25 cellular contexts compared by ENCODE assay signal in the genomic region with DNA sequence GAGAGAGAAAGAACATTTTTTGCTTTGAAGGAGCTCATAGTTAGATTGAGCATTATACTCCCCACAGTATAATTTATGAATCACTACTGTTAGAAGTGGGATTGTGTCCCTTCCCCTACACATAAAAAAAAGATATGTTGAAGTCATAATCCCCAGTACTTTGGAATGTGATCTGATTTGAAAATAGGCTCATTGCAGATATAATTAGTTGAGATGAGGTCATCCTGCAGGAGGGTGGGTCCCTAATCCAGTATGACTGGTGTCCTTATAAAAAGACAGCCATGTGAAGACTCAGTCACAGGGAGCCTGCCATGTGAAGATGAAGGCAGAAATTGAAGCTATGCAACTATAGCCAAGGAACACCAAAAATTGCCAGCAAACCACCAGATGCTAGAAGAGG.
DNase-seq lines count a peak whose midpoint lies in the region; ATAC-seq and TF ChIP-seq lines count a peak whose summit lies in the region.
"Had no signal": no experiment of that assay in that cellular context is flagged by ENCODE, and none has a peak within 500 bp of the region (broad histone marks: within the 10 kb centered on the region; RNA-seq: fewer than 3 reads in every experiment).

No MANE protein-coding gene starts in this region.

- intact Hi-C loops in left colon (cut with DNase I, micrococcal nuclease) = no loop called here

- H3K36me3 Mint-ChIP-seq in chondrocyte (ENCODE audit: low read depth) = peaks cover 26% of the 10 kb centered on the region
- H3K36me3 Mint-ChIP-seq in osteocyte (ENCODE audit: unreplicated experiment) = peaks cover 52% of the 10 kb centered on the region
- peaks cover 8% of the 10 kb centered on the region for H3K36me3 Mint-ChIP-seq in stimulated activated memory B cell treated with anti-CD40 and anti-IgM and Interleukin-4, amounts not matched to agents 10 μg/mL and 1 μg/mL and 100 μg/mL, for 72 hours
- H3K36me3 Mint-ChIP-seq: activated naive CD8-positive, alpha-beta T cell treated with anti-CD3 and anti-CD28 coated beads, Interleukin-2, amount 10 ng/mL, durations not matched to agents 7 days and 5 days; CD14-positive monocyte had no signal

- ATAC-seq in HG02852 (IDR thresholded peaks at IDR 0.05; ENCODE audit: unreplicated experiment) (no peak), left colon (no peak), GM21529 (IDR thresholded peaks at IDR 0.05; ENCODE audit: unreplicated experiment) (no peak)
- no peak for ATAC-seq in stimulated activated memory B cell treated with anti-CD40 and anti-IgM and Interleukin-4, amounts not matched to agents 10 μg/mL and 1 μg/mL and 100 μg/mL, for 72 hours
- ATAC-seq: activated CD4-positive, alpha-beta T cell treated with anti-CD3 and anti-CD28 coated beads for 36 hours; right lobe of liver; stimulated activated naive B cell treated with anti-CD40 and anti-IgM and Interleukin-4, amounts not matched to agents 10 μg/mL and 1 μg/mL and 100 μg/mL, for 72 hours had no signal

- no peaks in the 10 kb centered on the region for H3K27me3 Mint-ChIP-seq in chondrocyte (ENCODE audit: low read depth)
- no peaks in the 10 kb centered on the region for H3K27me3 Mint-ChIP-seq in osteocyte (ENCODE audit: unreplicated experiment)
- no peaks in the 10 kb centered on the region for H3K27me3 Mint-ChIP-seq in stimulated activated memory B cell treated with anti-CD40 and anti-IgM and Interleukin-4, amounts not matched to agents 10 μg/mL and 1 μg/mL and 100 μg/mL, for 72 hours
- H3K27me3 Mint-ChIP-seq: activated naive CD8-positive, alpha-beta T cell treated with anti-CD3 and anti-CD28 coated beads, Interleukin-2, amount 10 ng/mL, durations not matched to agents 7 days and 5 days; stimulated activated naive B cell treated with anti-CD40 and anti-IgM and Interleukin-4, amounts not matched to agents 10 μg/mL and 1 μg/mL and 100 μg/mL, for 72 hours had no signal

- TF ChIP-seq CTCF in chondrocyte (IDR thresholded peaks at IDR 0.05) (no peak), osteocyte (IDR thresholded peaks at IDR 0.05) (no peak)

- H3K4me3 Mint-ChIP-seq in chondrocyte (ENCODE audit: unreplicated experiment) = no peak overlapping the region
- H3K4me3 Mint-ChIP-seq in osteocyte (ENCODE audit: unreplicated experiment) = no peak overlapping the region
- H3K4me3 Mint-ChIP-seq in stimulated activated memory B cell treated with anti-CD40 and anti-IgM and Interleukin-4, amounts not matched to agents 10 μg/mL and 1 μg/mL and 100 μg/mL, for 72 hours = no peak overlapping the region
- H3K4me3 Mint-ChIP-seq: activated CD4-positive, alpha-beta T cell treated with anti-CD3 and anti-CD28 coated beads for 36 hours; activated naive CD8-positive, alpha-beta T cell treated with anti-CD3 and anti-CD28 coated beads, Interleukin-2, amount 10 ng/mL, durations not matched to agents 7 days and 5 days; CD14-positive monocyte; stimulated activated naive B cell treated with anti-CD40 and anti-IgM and Interleukin-4, amounts not matched to agents 10 μg/mL and 1 μg/mL and 100 μg/mL, for 72 hours had no signal

- H3K4me1 Mint-ChIP-seq in chondrocyte (ENCODE audit: low read depth) (peaks cover 64% of the 10 kb centered on the region), osteocyte (ENCODE audit: unreplicated experiment) (peaks cover 24% of the 10 kb centered on the region)
- no peaks in the 10 kb centered on the region for H3K4me1 Mint-ChIP-seq in stimulated activated memory B cell treated with anti-CD40 and anti-IgM and Interleukin-4, amounts not matched to agents 10 μg/mL and 1 μg/mL and 100 μg/mL, for 72 hours
- H3K4me1 Mint-ChIP-seq: activated CD4-positive, alpha-beta T cell treated with anti-CD3 and anti-CD28 coated beads for 36 hours; activated naive CD8-positive, alpha-beta T cell treated with anti-CD3 and anti-CD28 coated beads, Interleukin-2, amount 10 ng/mL, durations not matched to agents 7 days and 5 days; CD14-positive monocyte; stimulated activated naive B cell treated with anti-CD40 and anti-IgM and Interleukin-4, amounts not matched to agents 10 μg/mL and 1 μg/mL and 100 μg/mL, for 72 hours had no signal

- H3K27ac Mint-ChIP-seq in chondrocyte (ENCODE audit: unreplicated experiment) (peak overlapping the region; percentile 60), osteocyte (ENCODE audit: unreplicated experiment) (peak overlapping the region; percentile 36)
- no peak overlapping the region for H3K27ac Mint-ChIP-seq in stimulated activated memory B cell treated with anti-CD40 and anti-IgM and Interleukin-4, amounts not matched to agents 10 μg/mL and 1 μg/mL and 100 μg/mL, for 72 hours
- H3K27ac Mint-ChIP-seq: activated CD4-positive, alpha-beta T cell treated with anti-CD3 and anti-CD28 coated beads for 36 hours; activated naive CD8-positive, alpha-beta T cell treated with anti-CD3 and anti-CD28 coated beads, Interleukin-2, amount 10 ng/mL, durations not matched to agents 7 days and 5 days; CD14-positive monocyte; stimulated activated naive B cell treated with anti-CD40 and anti-IgM and Interleukin-4, amounts not matched to agents 10 μg/mL and 1 μg/mL and 100 μg/mL, for 72 hours had no signal

- DNase-seq in EL = peak; percentile 59
- DNase-seq in NCI-H69 (lab: John Stamatoyannopoulos, UW) = peak; percentile 35
- DNase-seq in chondrocyte (ENCODE audit: low spot score) = no peak
- no peak for DNase-seq in osteocyte (ENCODE audit: extremely low spot score, unreplicated experiment)
- no peak for DNase-seq in left colon
- DNase-seq: activated CD4-positive, alpha-beta T cell treated with anti-CD3 and anti-CD28 coated beads for 36 hours; activated gamma-delta T cell; activated naive CD8-positive, alpha-beta T cell treated with anti-CD3 and anti-CD28 coated beads, Interleukin-2, amount 10 ng/mL, durations not matched to agents 7 days and 5 days; activated T-cell treated with anti-CD3 and anti-CD28 coated beads, Interleukin-2, amount 50 U/mL, for 1 hour; cerebellar nuclear complex; heart right ventricle; IMR-90; kidney glomerular epithelial cell; NCI-H1092; NCI-H2171 treated with DMSO at 0.1 percent for 48 hours; NCI-H526 treated with DMSO at 0.1 percent for 48 hours; right lobe of liver; stimulated activated CD4-positive, alpha-beta T cell treated with anti-CD3 and anti-CD28 coated beads, Interleukin-4, amount 100 ng/mL, for 4 hours; stimulated activated naive B cell treated with anti-CD40 and anti-IgM and Interleukin-4, amounts not matched to agents 10 μg/mL and 1 μg/mL and 100 μg/mL, for 72 hours; T-helper 2 cell; uterus had no signal

- H3K9me3 Mint-ChIP-seq in chondrocyte (ENCODE audit: low read depth) = peaks cover 6% of the 10 kb centered on the region
- H3K9me3 Mint-ChIP-seq in osteocyte (ENCODE audit: unreplicated experiment) = no peaks in the 10 kb centered on the region
- peaks cover 7% of the 10 kb centered on the region for H3K9me3 Mint-ChIP-seq in stimulated activated memory B cell treated with anti-CD40 and anti-IgM and Interleukin-4, amounts not matched to agents 10 μg/mL and 1 μg/mL and 100 μg/mL, for 72 hours

Comparison
In these comparisons a context has a peak if more than half of its experiments do, and no peak if none do; other contexts are left out.
1. DNase-seq: peak in EL (single experiment) and NCI-H69 (single experiment); none in chondrocyte (single experiment), osteocyte (single experiment) and left colon (0 of 2).